ENCODE assay signal across 29 cellular contexts in genomic region chr6:53921639-53922038, GRCh38.
"Had no signal": no experiment of that assay in that cellular context is flagged by ENCODE, and none has a peak within 500 bp of the region (broad histone marks: within the 10 kb centered on the region; RNA-seq: fewer than 3 reads in every experiment).

No MANE protein-coding gene starts in this region.

- H3K27me3 Mint-ChIP-seq: naive B cell; progenitor cell of endocrine pancreas; stimulated activated naive CD8-positive, alpha-beta T cell treated with anti-CD3 and anti-CD28 coated beads, Interleukin-15, Interleukin-2, amounts not matched to agents 100 ng/mL and 50 ng/mL, for 24 hours; type B pancreatic cell had no signal

- H3K36me3 ChIP-seq: left ventricle myocardium inferior, neural progenitor cell, right atrium auricular region, right lobe of liver, uterus had no signal

- H3K9me3 ChIP-seq: left ventricle myocardium inferior, neutrophil, right atrium auricular region, right lobe of liver, suprapubic skin, thoracic aorta, tibial nerve, uterus had no signal

- ATAC-seq: natural killer cell; right lobe of liver; stimulated activated effector memory CD8-positive, alpha-beta T cell treated with anti-CD3 and anti-CD28 coated beads, Interleukin-12 subunit alpha, Interleukin-12 subunit beta, amount 100 ng/mL, for 72 hours had no signal

- H3K9me3 Mint-ChIP-seq: mesothelial cell of epicardium; naive B cell; natural killer cell; neural progenitor cell; stimulated activated effector memory CD8-positive, alpha-beta T cell treated with anti-CD3 and anti-CD28 coated beads, Interleukin-12 subunit alpha, Interleukin-12 subunit beta, amount 100 ng/mL, for 72 hours; stimulated activated naive CD8-positive, alpha-beta T cell treated with anti-CD3 and anti-CD28 coated beads, Interleukin-15, Interleukin-2, amounts not matched to agents 100 ng/mL and 50 ng/mL, for 24 hours; type B pancreatic cell had no signal

- H3K4me1 Mint-ChIP-seq: naive B cell; natural killer cell; stimulated activated effector memory CD8-positive, alpha-beta T cell treated with anti-CD3 and anti-CD28 coated beads, Interleukin-12 subunit alpha, Interleukin-12 subunit beta, amount 100 ng/mL, for 72 hours had no signal

- H3K4me3 ChIP-seq: left ventricle myocardium inferior, lung, neural progenitor cell, right atrium auricular region, right lobe of liver, skin epidermis, suprapubic skin, thoracic aorta, tibial nerve, uterus had no signal

- H3K27me3 ChIP-seq: neural progenitor cell, neutrophil, right atrium auricular region, right lobe of liver, suprapubic skin, tibial nerve, uterus had no signal

- DNase-seq: hypothalamus; islet precursor cell; left ventricle myocardium inferior; mesendoderm; naive B cell; natural killer cell; nephron progenitor cell; occipital lobe; right lobe of liver; stimulated activated CD4-positive, alpha-beta T cell treated with anti-CD3 and anti-CD28 coated beads, Interleukin-12 subunit alpha, Interleukin-12 subunit beta, amount 100 ng/mL, for 4 hours; stimulated activated CD4-positive, alpha-beta T cell treated with anti-CD3 and anti-CD28 coated beads, Interleukin-15, amount 100 ng/mL, for 24 hours; stimulated activated CD4-positive, alpha-beta T cell treated with anti-CD3 and anti-CD28 coated beads, Interleukin-2, amount 100 ng/mL, for 24 hours; stimulated activated CD4-positive, alpha-beta T cell treated with anti-CD3 and anti-CD28 coated beads, Interleukin-4, amount 100 ng/mL, for 1 hour; stimulated activated naive CD4-positive, alpha-beta T cell; uterus had no signal

- H3K27ac ChIP-seq: left ventricle myocardium inferior, neural progenitor cell, neutrophil, parathyroid adenoma, right atrium auricular region, right lobe of liver, skin epidermis, suprapubic skin, thoracic aorta, tibial nerve, uterus had no signal

- H3K4me1 ChIP-seq: neural progenitor cell, right lobe of liver, uterus had no signal

- H3K4me3 Mint-ChIP-seq: mesothelial cell of epicardium; naive B cell; natural killer cell; nephron progenitor cell; neural progenitor cell; stimulated activated effector memory CD8-positive, alpha-beta T cell treated with anti-CD3 and anti-CD28 coated beads, Interleukin-12 subunit alpha, Interleukin-12 subunit beta, amount 100 ng/mL, for 72 hours; stimulated activated naive CD8-positive, alpha-beta T cell treated with anti-CD3 and anti-CD28 coated beads, Interleukin-15, Interleukin-2, amounts not matched to agents 100 ng/mL and 50 ng/mL, for 24 hours; type B pancreatic cell had no signal

- H3K27ac Mint-ChIP-seq: mesothelial cell of epicardium; naive B cell; natural killer cell; neural progenitor cell; stimulated activated effector memory CD8-positive, alpha-beta T cell treated with anti-CD3 and anti-CD28 coated beads, Interleukin-12 subunit alpha, Interleukin-12 subunit beta, amount 100 ng/mL, for 72 hours; stimulated activated naive CD8-positive, alpha-beta T cell treated with anti-CD3 and anti-CD28 coated beads, Interleukin-15, Interleukin-2, amounts not matched to agents 100 ng/mL and 50 ng/mL, for 24 hours had no signal
